ENCODE assay signal across 26 cellular contexts in the genomic region with DNA sequence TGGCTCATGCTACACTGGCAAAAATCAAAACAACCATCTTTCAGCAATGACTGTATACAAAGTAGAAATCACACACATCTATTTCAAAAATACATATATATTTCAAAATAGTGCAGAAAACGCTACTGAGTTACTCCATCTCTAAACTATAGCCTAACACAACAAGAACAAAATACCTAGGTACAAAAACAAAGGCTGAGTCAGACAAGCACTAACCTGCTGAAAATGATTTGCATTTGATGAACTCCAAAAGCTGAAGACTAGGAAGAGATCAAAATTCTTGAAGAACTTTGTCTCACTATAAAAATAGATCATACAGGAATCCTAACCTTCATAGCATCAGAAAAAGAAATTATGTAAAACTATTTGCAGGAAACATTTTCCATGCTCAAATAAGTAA.
"Had no signal": no experiment of that assay in that cellular context is flagged by ENCODE, and none has a peak within 500 bp of the region (broad histone marks: within the 10 kb centered on the region; RNA-seq: fewer than 3 reads in every experiment).

No MANE protein-coding gene starts in this region.

- ATAC-seq: activated naive CD4-positive, alpha-beta T cell treated with anti-CD3 and anti-CD28 coated beads, Interleukin-2, amount 50 U/mL, for 72 hours; activated naive CD8-positive, alpha-beta T cell treated with anti-CD3 and anti-CD28 coated beads, Interleukin-2, amount 50 U/mL, for 24 hours; activated T-cell treated with anti-CD3 and anti-CD28 coated beads, Interleukin-2, amount 50 U/mL, for 4 hours; K562; Right ventricle myocardium inferior; T-cell had no signal

- H3K36me3 ChIP-seq: brain microvascular endothelial cell had no signal

- DNase-seq: activated B cell treated with CpG ODN at 0.5 μM for 24 hours; activated CD4-positive, alpha-beta memory T cell treated with anti-CD3 and anti-CD28 coated beads for 36 hours; activated CD4-positive, alpha-beta T cell treated with anti-CD3 and anti-CD28 coated beads, Interleukin-2, amount 10 ng/mL, durations not matched to agents 7 days and 5 days; activated CD8-positive, alpha-beta memory T cell treated with anti-CD3 and anti-CD28 coated beads for 24 hours; activated effector memory CD4-positive, alpha-beta T cell treated with anti-CD3 and anti-CD28 coated beads, Interleukin-2, amount 50 U/mL, for 16 hours; activated naive CD4-positive, alpha-beta T cell treated with Interleukin-2 at 50 U/mL for 16 hours; activated naive CD8-positive, alpha-beta T cell treated with anti-CD3 and anti-CD28 coated beads, Interleukin-2, amount 50 U/mL, for 24 hours; activated T-cell treated with anti-CD3 and anti-CD28 coated beads, Interleukin-2, amount 50 U/mL, for 4 hours; amniotic stem cell; brain microvascular endothelial cell; central memory CD4-positive, alpha-beta T cell; Karpas-422; NCI-H1048; NCI-H1930; NCI-H2171; NCI-H226; NCI-H526 treated with DMSO at 0.1 percent for 48 hours; NCI-H82; T-cell; T-helper 2 cell; T1000 had no signal

- H3K27ac ChIP-seq: brain microvascular endothelial cell, SK-N-MC had no signal

- FAIRE-seq: K562, TTC549 had no signal

- H3K4me3 ChIP-seq: K562, SK-N-MC had no signal

- H3K27me3 ChIP-seq: brain microvascular endothelial cell had no signal
